Comparison of ENCODE assay signal across 24 cellular contexts in genomic region chrX:4909245-4909830, GRCh38.
DNase-seq lines count a peak whose midpoint lies in the region; ATAC-seq, FAIRE-seq and TF ChIP-seq lines count a peak whose summit lies in the region.
"Had no signal": no experiment of that assay in that cellular context is flagged by ENCODE, and none has a peak within 500 bp of the region (broad histone marks: within the 10 kb centered on the region; RNA-seq: fewer than 3 reads in every experiment).

No MANE protein-coding gene starts in this region.

- intact Hi-C loops in HepG2 (cut with micrococcal nuclease; ENCODE audit: unreplicated experiment) = no loop called here

- TF ChIP-seq CTCF in HepG2 (CRISPR knock-in tag; IDR thresholded peaks at IDR 0.05) = no peak

- peaks cover 31% of the 10 kb centered on the region for H3K9me3 ChIP-seq in HepG2 (ENCODE audit: low read length)
- H3K9me3 ChIP-seq: vagina had no signal

- no peak for TF ChIP-seq POLR2A in HepG2 (IDR thresholded peaks at IDR 0.05; ENCODE audit: insufficient read depth in 1 of 2, low read depth in 2 of 2, low read length in 2 of 2)

- no peaks in the 10 kb centered on the region for H3K79me2 ChIP-seq in HepG2 (ENCODE audit: insufficient read depth, low read length)

- H3K27ac ChIP-seq in HepG2 (ENCODE audit: extremely low read length, insufficient read depth, low read length) = no peak overlapping the region
- H3K27ac ChIP-seq: vagina, WERI-Rb-1 had no signal

- TF ChIP-seq EP300 in HepG2 (IDR thresholded peaks at IDR 0.05; ENCODE audit: low read depth in 2 of 2, low read length in 2 of 2) (no peak), HepG2 (CRISPR knock-in tag; IDR thresholded peaks at IDR 0.05; ENCODE audit: borderline replicate concordance) (no peak)

- no peak for TF ChIP-seq RAD21 in HepG2 (CRISPR knock-in tag; IDR thresholded peaks at IDR 0.05)

- in situ Hi-C loops in HepG2 (cut with HindIII; ENCODE audit: extremely low pct_ligation_motif_present, low pct_unique_long_range_greater_than_20kb) = no loop called here

- POLR2A ChIA-PET in HepG2 (lab: Yijun Ruan, JAX) = no interaction called here

- no peak for FAIRE-seq in HepG2 (lab: Jason Lieb, UNC)
- FAIRE-seq: G401.6 had no signal

- no peak overlapping the region for H2AFZ ChIP-seq in HepG2 (ENCODE audit: low read length)

- ATAC-seq in stimulated activated naive CD8-positive, alpha-beta T cell treated with anti-CD3 and anti-CD28 coated beads, Interleukin-15, Interleukin-2, amounts not matched to agents 100 U/mL and 50 U/mL, for 24 hours = no peak
- ATAC-seq in central memory CD8-positive, alpha-beta T cell (replicated peaks; ENCODE audit: extremely low read depth, poor library complexity, severe bottlenecking) = no peak
- no peak for ATAC-seq in stimulated activated naive B cell treated with anti-CD40 and anti-IgM and Interleukin-4, amounts not matched to agents 10 μg/mL and 1 μg/mL and 100 μg/mL, for 72 hours (replicated peaks)
- ATAC-seq in GM21737 (IDR thresholded peaks at IDR 0.05; ENCODE audit: unreplicated experiment) = no peak
- ATAC-seq in HepG2 = no peak
- ATAC-seq: activated CD8-positive, alpha-beta T cell treated with anti-CD3 and anti-CD28 coated beads for 36 hours; left colon; T-helper 17 cell had no signal

- WGBS in HepG2 (ENCODE audit: low lambda C conversion rate) = 0% methylated on average over 5 of the region's 5 CpGs

- no peaks in the 10 kb centered on the region for H4K20me1 ChIP-seq in HepG2 (ENCODE audit: insufficient read depth, low read length)

- H3K27ac Mint-ChIP-seq in stimulated activated naive CD8-positive, alpha-beta T cell treated with anti-CD3 and anti-CD28 coated beads, Interleukin-15, Interleukin-2, amounts not matched to agents 100 ng/mL and 50 ng/mL, for 24 hours = peak overlapping the region; percentile 45
- H3K27ac Mint-ChIP-seq in central memory CD8-positive, alpha-beta T cell (ENCODE audit: low read depth) = no peak overlapping the region
- peak overlapping the region; percentile 43 for H3K27ac Mint-ChIP-seq in stimulated activated naive B cell treated with anti-CD40 and anti-IgM and Interleukin-4, amounts not matched to agents 10 μg/mL and 1 μg/mL and 100 μg/mL, for 72 hours
- H3K27ac Mint-ChIP-seq: activated CD8-positive, alpha-beta T cell treated with anti-CD3 and anti-CD28 coated beads for 36 hours; activated naive CD4-positive, alpha-beta T cell treated with anti-CD3 and anti-CD28 coated beads for 36 hours; T-helper 17 cell had no signal

- H3K4me1 Mint-ChIP-seq in stimulated activated naive CD8-positive, alpha-beta T cell treated with anti-CD3 and anti-CD28 coated beads, Interleukin-15, Interleukin-2, amounts not matched to agents 100 ng/mL and 50 ng/mL, for 24 hours (ENCODE audit: low read depth) = no peaks in the 10 kb centered on the region
- H3K4me1 Mint-ChIP-seq in central memory CD8-positive, alpha-beta T cell = no peaks in the 10 kb centered on the region
- H3K4me1 Mint-ChIP-seq in stimulated activated naive B cell treated with anti-CD40 and anti-IgM and Interleukin-4, amounts not matched to agents 10 μg/mL and 1 μg/mL and 100 μg/mL, for 72 hours = peaks cover 0 to 4% of the 10 kb centered on the region in 2 donors
- H3K4me1 Mint-ChIP-seq: T-helper 17 cell had no signal

- H3K4me3 Mint-ChIP-seq in stimulated activated naive CD8-positive, alpha-beta T cell treated with anti-CD3 and anti-CD28 coated beads, Interleukin-15, Interleukin-2, amounts not matched to agents 100 ng/mL and 50 ng/mL, for 24 hours = no peak overlapping the region
- H3K4me3 Mint-ChIP-seq in central memory CD8-positive, alpha-beta T cell = peak overlapping the region; percentile 23
- H3K4me3 Mint-ChIP-seq in stimulated activated naive B cell treated with anti-CD40 and anti-IgM and Interleukin-4, amounts not matched to agents 10 μg/mL and 1 μg/mL and 100 μg/mL, for 72 hours = peak overlapping the region; percentile 77 to 79
- H3K4me3 Mint-ChIP-seq: activated CD8-positive, alpha-beta T cell treated with anti-CD3 and anti-CD28 coated beads for 36 hours; activated naive CD4-positive, alpha-beta T cell treated with anti-CD3 and anti-CD28 coated beads for 36 hours; T-helper 17 cell had no signal

- no peaks in the 10 kb centered on the region for H3K27me3 ChIP-seq in HepG2 (ENCODE audit: control insufficient read depth in 1 of 2, insufficient read depth in 2 of 2, low read length in 2 of 2)
- H3K27me3 ChIP-seq: vagina had no signal

- H3K4me3 ChIP-seq in HepG2 (replicated peaks in 1 of 3; ENCODE audit: insufficient read depth in 1 of 3, low read depth in 2 of 3, low read length in 3 of 3) = no peak overlapping the region
- H3K4me3 ChIP-seq: vagina had no signal

- H3K9me3 Mint-ChIP-seq in stimulated activated naive CD8-positive, alpha-beta T cell treated with anti-CD3 and anti-CD28 coated beads, Interleukin-15, Interleukin-2, amounts not matched to agents 100 ng/mL and 50 ng/mL, for 24 hours = no peaks in the 10 kb centered on the region
- H3K9me3 Mint-ChIP-seq in central memory CD8-positive, alpha-beta T cell = peaks cover 8% of the 10 kb centered on the region
- H3K9me3 Mint-ChIP-seq in stimulated activated naive B cell treated with anti-CD40 and anti-IgM and Interleukin-4, amounts not matched to agents 10 μg/mL and 1 μg/mL and 100 μg/mL, for 72 hours = no peaks in the 10 kb centered on the region
- H3K9me3 Mint-ChIP-seq: activated CD8-positive, alpha-beta T cell treated with anti-CD3 and anti-CD28 coated beads for 36 hours; activated naive CD4-positive, alpha-beta T cell treated with anti-CD3 and anti-CD28 coated beads for 36 hours had no signal

- BruUV-seq in HepG2 (replicated peaks; lab: Mats Ljungman, UMichigan) = no TSS peak

- no peaks in the 10 kb centered on the region for H3K36me3 ChIP-seq in HepG2 (replicated peaks in 1 of 2; ENCODE audit: control insufficient read depth in 1 of 2, insufficient read depth in 2 of 2, low read length in 2 of 2)
- H3K36me3 ChIP-seq: vagina, WERI-Rb-1 had no signal

- H3K27me3 Mint-ChIP-seq in stimulated activated naive CD8-positive, alpha-beta T cell treated with anti-CD3 and anti-CD28 coated beads, Interleukin-15, Interleukin-2, amounts not matched to agents 100 ng/mL and 50 ng/mL, for 24 hours = no peaks in the 10 kb centered on the region
- no peaks in the 10 kb centered on the region for H3K27me3 Mint-ChIP-seq in central memory CD8-positive, alpha-beta T cell
- H3K27me3 Mint-ChIP-seq in stimulated activated naive B cell treated with anti-CD40 and anti-IgM and Interleukin-4, amounts not matched to agents 10 μg/mL and 1 μg/mL and 100 μg/mL, for 72 hours = no peaks in the 10 kb centered on the region
- H3K27me3 Mint-ChIP-seq: activated CD8-positive, alpha-beta T cell treated with anti-CD3 and anti-CD28 coated beads for 36 hours; T-helper 17 cell had no signal

- H3K4me1 ChIP-seq in HepG2 (ENCODE audit: insufficient read depth, low read length) = no peaks in the 10 kb centered on the region
- H3K4me1 ChIP-seq: vagina had no signal

- CTCF ChIA-PET in HepG2 (lab: Yijun Ruan, JAX; ENCODE audit: low intra/inter-chr PET ratio, low total read pairs) = no interaction called here

- H3K4me2 ChIP-seq in HepG2 (ENCODE audit: low read depth, low read length) = no peak overlapping the region

- H3K9ac ChIP-seq in HepG2 (ENCODE audit: insufficient read depth, low read depth, low read length) = no peak overlapping the region

- no peak for DNase-seq in stimulated activated naive CD8-positive, alpha-beta T cell treated with anti-CD3 and anti-CD28 coated beads, Interleukin-15, Interleukin-2, amounts not matched to agents 100 U/mL and 50 U/mL, for 24 hours
- DNase-seq in NOMO-1 treated with dmso at 0.1 percent for 144 hours (lab: John Stamatoyannopoulos, UW; ENCODE audit: unreplicated experiment) (peak; percentile 72), NCI-H510A treated with DMSO at 0.1 percent for 48 hours (lab: John Stamatoyannopoulos, UW) (no peak), HepG2 (ENCODE audit: low spot score) (no peak)
- DNase-seq in central memory CD8-positive, alpha-beta T cell (ENCODE audit: low spot score in 2 of 2) = no peak
- no peak for DNase-seq in stimulated activated naive B cell treated with anti-CD40 and anti-IgM and Interleukin-4, amounts not matched to agents 10 μg/mL and 1 μg/mL and 100 μg/mL, for 72 hours
- DNase-seq: activated CD8-positive, alpha-beta T cell treated with anti-CD3 and anti-CD28 coated beads for 36 hours; activated naive CD4-positive, alpha-beta T cell treated with anti-CD3 and anti-CD28 coated beads for 36 hours; activated T-cell treated with anti-CD3 and anti-CD28 coated beads, Interleukin-2, amount 50 U/mL, for 1 hour; aorta; C1 segment of cervical spinal cord; cerebellar nuclear complex; DMS 273 treated with DMSO at 0.1 percent for 48 hours; effector memory CD4-positive, alpha-beta T cell; left colon; NK-92 treated with Interleukin-12 subunit alpha and Interleukin-12 subunit beta, amount 100 ng/mL, for 24 hours; Right ventricle myocardium superior; stimulated activated CD8-positive, alpha-beta memory T cell treated with anti-CD3 and anti-CD28 coated beads, Interleukin-4, amount 100 ng/mL, for 48 hours; T-helper 17 cell; WERI-Rb-1 had no signal

- H3K36me3 Mint-ChIP-seq in stimulated activated naive CD8-positive, alpha-beta T cell treated with anti-CD3 and anti-CD28 coated beads, Interleukin-15, Interleukin-2, amounts not matched to agents 100 ng/mL and 50 ng/mL, for 24 hours (ENCODE audit: low read depth) = no peaks in the 10 kb centered on the region
- no peaks in the 10 kb centered on the region for H3K36me3 Mint-ChIP-seq in central memory CD8-positive, alpha-beta T cell (ENCODE audit: insufficient read depth)
- no peaks in the 10 kb centered on the region for H3K36me3 Mint-ChIP-seq in stimulated activated naive B cell treated with anti-CD40 and anti-IgM and Interleukin-4, amounts not matched to agents 10 μg/mL and 1 μg/mL and 100 μg/mL, for 72 hours

TF ChIP-seq in HepG2, 621 proteins besides CTCF, POLR2A, EP300 and RAD21:
- TF ChIP-seq TAF1 (CRISPR knock-in tag; IDR thresholded peaks at IDR 0.05) (no peak), ZSCAN12 (CRISPR knock-in tag; IDR thresholded peaks at IDR 0.05) (no peak), ETV5 (CRISPR knock-in tag; IDR thresholded peaks at IDR 0.05; ENCODE audit: borderline replicate concordance) (no peak), ZBTB8A (CRISPR knock-in tag; IDR thresholded peaks at IDR 0.05; ENCODE audit: borderline replicate concordance, low read depth) (no peak), ZNF709 (CRISPR knock-in tag; IDR thresholded peaks at IDR 0.05) (no peak), SMAD3 (CRISPR knock-in tag; IDR thresholded peaks at IDR 0.05) (no peak), ATF5 (CRISPR knock-in tag; IDR thresholded peaks at IDR 0.05; ENCODE audit: low read depth) (no peak)
